ENCODE assay signal across 9 cellular contexts in the genomic region with DNA sequence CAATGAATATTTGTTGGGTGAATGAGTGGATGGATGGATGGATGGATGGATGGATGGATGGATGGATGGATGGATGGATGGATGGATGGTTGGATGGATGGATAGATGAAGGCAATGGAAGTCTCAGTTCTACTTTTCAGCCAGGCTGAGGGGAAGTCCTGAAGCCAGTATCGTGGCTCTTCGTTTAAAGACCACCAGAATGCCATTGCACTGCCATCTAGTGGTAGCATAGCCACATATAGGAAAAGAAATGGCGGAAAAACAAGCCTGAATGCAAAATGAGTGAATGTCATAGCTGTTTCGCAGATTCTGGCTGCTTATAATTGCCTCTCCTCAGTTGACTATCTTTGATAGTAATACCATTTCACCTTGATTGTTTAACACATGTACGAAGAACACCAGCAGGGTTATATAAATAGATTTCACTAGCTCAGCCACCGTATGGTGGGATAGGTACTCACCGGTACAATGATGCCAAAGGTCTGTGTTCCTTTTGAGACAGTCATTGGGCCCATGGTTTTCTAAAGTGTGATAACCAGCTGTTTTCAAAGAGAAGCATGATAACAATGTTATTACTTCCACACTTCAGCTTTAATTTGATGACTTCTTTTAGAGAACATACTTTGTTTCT.
A peak's percentile ranks its signal among the peaks of the same experiment; 100 is the strongest.
DNase-seq lines count a peak whose midpoint lies in the region; ATAC-seq and TF ChIP-seq lines count a peak whose summit lies in the region.
"Had no signal": no experiment of that assay in that cellular context is flagged by ENCODE, and none has a peak within 500 bp of the region (broad histone marks: within the 10 kb centered on the region; RNA-seq: fewer than 3 reads in every experiment).

No MANE protein-coding gene starts in this region.

- no peaks in the 10 kb centered on the region for H3K9me3 Mint-ChIP-seq in activated T-helper 1 cell treated with anti-CD3 and anti-CD28 coated beads, Interleukin-12 subunit alpha, Interleukin-12 subunit beta, Interleukin-2, Interleukin-4 antibody, amounts not matched to agents 30 ng/mL and 10 ng/mL and 1 ng/mL, durations not matched to agents 14 hours and 24 hours and 36 hours
- H3K9me3 Mint-ChIP-seq: activated naive CD4-positive, alpha-beta T cell treated with anti-CD3 and anti-CD28 coated beads, Interleukin-2, amount 50 U/mL, for 24 hours had no signal

- ATAC-seq in GM19468 (IDR thresholded peaks at IDR 0.05; ENCODE audit: extremely low read depth, unreplicated experiment) (peak; percentile 57), Panc1 (peak; percentile 73; the same call in 1 of the 2 replicates), Right ventricle myocardium superior (ENCODE audit: poor library complexity) (peak; percentile 83), esophagus mucosa (no peak)

- no peak overlapping the region for H3K4me3 ChIP-seq in Panc1 (ENCODE audit: low read depth in 2 of 2, low read length in 2 of 2)

- POLR2A ChIA-PET in Panc1 (lab: Charles Lee) = no interaction called here

- DNase-seq in DMS153 (lab: John Stamatoyannopoulos, UW) (peak; percentile 25), KBM-7 (peak; percentile 82), Panc1 (ENCODE audit: low read depth, low spot score) (no peak), Right ventricle myocardium superior (no peak), renal cortical epithelial cell (ENCODE audit: low read depth) (peak; percentile 50)
- peak; percentile 13 for DNase-seq in activated T-helper 1 cell treated with anti-CD3 and anti-CD28 coated beads, Interleukin-12 subunit alpha, Interleukin-12 subunit beta, Interleukin-2, Interleukin-4 antibody, amounts not matched to agents 30 ng/mL and 10 ng/mL and 1 ng/mL, durations not matched to agents 14 hours and 24 hours and 36 hours (ENCODE audit: low spot score)

- H3K9me3 ChIP-seq in Panc1 (ENCODE audit: control insufficient read depth, insufficient read depth, low read depth, low read length) = no peaks in the 10 kb centered on the region

- H3K4me1 Mint-ChIP-seq in activated T-helper 1 cell treated with anti-CD3 and anti-CD28 coated beads, Interleukin-12 subunit alpha, Interleukin-12 subunit beta, Interleukin-2, Interleukin-4 antibody, amounts not matched to agents 30 ng/mL and 10 ng/mL and 1 ng/mL, durations not matched to agents 14 hours and 24 hours and 36 hours (ENCODE audit: low read depth) = no peaks in the 10 kb centered on the region
- H3K4me1 Mint-ChIP-seq: activated naive CD4-positive, alpha-beta T cell treated with anti-CD3 and anti-CD28 coated beads, Interleukin-2, amount 50 U/mL, for 24 hours had no signal

- CTCF ChIA-PET in Panc1 (lab: Charles Lee) = interaction anchor here (0.6 to 0.9 kb wide), 2 partner anchors 9 to 68 kb away, joined by 3 to 5 read pairs; no protein-coding TSS in a partner anchor

- BruUV-seq in Panc1 (replicated peaks; lab: Mats Ljungman, UMichigan) = no TSS peak

- no peaks in the 10 kb centered on the region for H3K4me1 ChIP-seq in Panc1 (ENCODE audit: control insufficient read depth, insufficient read depth, low read length)

- no peaks in the 10 kb centered on the region for H3K36me3 Mint-ChIP-seq in activated T-helper 1 cell treated with anti-CD3 and anti-CD28 coated beads, Interleukin-12 subunit alpha, Interleukin-12 subunit beta, Interleukin-2, Interleukin-4 antibody, amounts not matched to agents 30 ng/mL and 10 ng/mL and 1 ng/mL, durations not matched to agents 14 hours and 24 hours and 36 hours (ENCODE audit: low read depth)
- H3K36me3 Mint-ChIP-seq: activated naive CD4-positive, alpha-beta T cell treated with anti-CD3 and anti-CD28 coated beads, Interleukin-2, amount 50 U/mL, for 24 hours had no signal

- H3K27me3 ChIP-seq in Panc1 (ENCODE audit: control insufficient read depth, insufficient read depth, low read length) = no peaks in the 10 kb centered on the region

- no peak overlapping the region for H3K27ac ChIP-seq in Panc1 (ENCODE audit: low read length)

- peak; percentile 81 for TF ChIP-seq CTCF in Panc1 (IDR thresholded peaks at IDR 0.05)

- H3K27me3 Mint-ChIP-seq in activated T-helper 1 cell treated with anti-CD3 and anti-CD28 coated beads, Interleukin-12 subunit alpha, Interleukin-12 subunit beta, Interleukin-2, Interleukin-4 antibody, amounts not matched to agents 30 ng/mL and 10 ng/mL and 1 ng/mL, durations not matched to agents 14 hours and 24 hours and 36 hours (ENCODE audit: insufficient read depth) = peaks cover 5% of the 10 kb centered on the region
- H3K27me3 Mint-ChIP-seq: activated naive CD4-positive, alpha-beta T cell treated with anti-CD3 and anti-CD28 coated beads, Interleukin-2, amount 50 U/mL, for 24 hours had no signal

- in situ Hi-C loops in KBM-7 (cut with MboI; ENCODE audit: low pct_unique_long_range_greater_than_20kb, low sequenced_read_pairs) = no loop called here
- in situ Hi-C loops in Panc1 (cut with HindIII; ENCODE audit: low pct_unique_long_range_greater_than_20kb, low sequenced_read_pairs) = no loop called here

- no peak overlapping the region for H3K4me3 Mint-ChIP-seq in activated T-helper 1 cell treated with anti-CD3 and anti-CD28 coated beads, Interleukin-12 subunit alpha, Interleukin-12 subunit beta, Interleukin-2, Interleukin-4 antibody, amounts not matched to agents 30 ng/mL and 10 ng/mL and 1 ng/mL, durations not matched to agents 14 hours and 24 hours and 36 hours
- H3K4me3 Mint-ChIP-seq: activated naive CD4-positive, alpha-beta T cell treated with anti-CD3 and anti-CD28 coated beads, Interleukin-2, amount 50 U/mL, for 24 hours had no signal

- intact Hi-C loops in Panc1 (cut with micrococcal nuclease; ENCODE audit: unreplicated experiment) = loop anchor here (10.0 kb wide), 3 partner anchors 65 to 175 kb away; partner anchors contain the start of gene ROCK1
- intact Hi-C loops in activated T-helper 1 cell treated with anti-CD3 and anti-CD28 coated beads, Interleukin-12 subunit alpha, Interleukin-12 subunit beta, Interleukin-2, Interleukin-4 antibody, amounts not matched to agents 30 ng/mL and 10 ng/mL and 1 ng/mL, durations not matched to agents 14 hours and 24 hours and 36 hours (cut with micrococcal nuclease) = loop anchor here (1.0 kb wide), 1 partner anchor 207 kb away; no protein-coding TSS in a partner anchor
- intact Hi-C loops in Right ventricle myocardium superior (cut with DNase I) = no loop called here

- H3K27ac Mint-ChIP-seq in activated T-helper 1 cell treated with anti-CD3 and anti-CD28 coated beads, Interleukin-12 subunit alpha, Interleukin-12 subunit beta, Interleukin-2, Interleukin-4 antibody, amounts not matched to agents 30 ng/mL and 10 ng/mL and 1 ng/mL, durations not matched to agents 14 hours and 24 hours and 36 hours = no peak overlapping the region
- H3K27ac Mint-ChIP-seq: activated naive CD4-positive, alpha-beta T cell treated with anti-CD3 and anti-CD28 coated beads, Interleukin-2, amount 50 U/mL, for 24 hours had no signal

- H3K36me3 ChIP-seq in Panc1 (ENCODE audit: control insufficient read depth, insufficient read depth, low read length) = no peaks in the 10 kb centered on the region

Comparison
In these comparisons a context has a peak if more than half of its experiments do, and no peak if none do; other contexts are left out.
1. DNase-seq: peak in DMS153 (single experiment), KBM-7 (single experiment), activated T-helper 1 cell treated with anti-CD3 and anti-CD28 coated beads, Interleukin-12 subunit alpha, Interleukin-12 subunit beta, Interleukin-2, Interleukin-4 antibody, amounts not matched to agents 30 ng/mL and 10 ng/mL and 1 ng/mL, durations not matched to agents 14 hours and 24 hours and 36 hours (single experiment) and renal cortical epithelial cell (single experiment); none in Panc1 (single experiment) and Right ventricle myocardium superior (single experiment).